Comparison of ENCODE assay signal across 12 cellular contexts in genomic region chr11:100098560-100098959, GRCh38.
DNase-seq lines count a peak whose midpoint lies in the region; ATAC-seq lines count a peak whose summit lies in the region.
"Had no signal": no experiment of that assay in that cellular context is flagged by ENCODE, and none has a peak within 500 bp of the region (broad histone marks: within the 10 kb centered on the region; RNA-seq: fewer than 3 reads in every experiment).

No MANE protein-coding gene starts in this region.

- DNase-seq in A172 (ENCODE audit: low spot score) (peak; percentile 41), M059J (ENCODE audit: low read depth) (peak; percentile 67), RPMI7951 (ENCODE audit: low read depth) (peak; percentile 8), amniotic epithelial cell (ENCODE audit: low read depth) (peak; percentile 88), NCI-H1048 (lab: John Stamatoyannopoulos, UW) (no peak), NCI-H345 treated with DMSO at 0.1 percent for 48 hours (lab: John Stamatoyannopoulos, UW; ENCODE audit: unreplicated experiment) (no peak)
- DNase-seq: CD4-positive, CD25-positive, alpha-beta regulatory T cell; DMS 273 treated with DMSO at 0.1 percent for 48 hours; H9 had no signal

- no peak for ATAC-seq in GM21515 (IDR thresholded peaks at IDR 0.05; ENCODE audit: unreplicated experiment)
- no peak for ATAC-seq in HG02973 (IDR thresholded peaks at IDR 0.05; ENCODE audit: unreplicated experiment)
- ATAC-seq: GM23338 had no signal

Comparison
In these comparisons a context has a peak if more than half of its experiments do, and no peak if none do; other contexts are left out.
1. DNase-seq: peak in A172 (single experiment), M059J (single experiment), RPMI7951 (single experiment) and amniotic epithelial cell (single experiment); none in NCI-H1048 (single experiment) and NCI-H345 treated with DMSO at 0.1 percent for 48 hours (single experiment).